Comparison of ENCODE assay signal across 25 cellular contexts in the genomic region with DNA sequence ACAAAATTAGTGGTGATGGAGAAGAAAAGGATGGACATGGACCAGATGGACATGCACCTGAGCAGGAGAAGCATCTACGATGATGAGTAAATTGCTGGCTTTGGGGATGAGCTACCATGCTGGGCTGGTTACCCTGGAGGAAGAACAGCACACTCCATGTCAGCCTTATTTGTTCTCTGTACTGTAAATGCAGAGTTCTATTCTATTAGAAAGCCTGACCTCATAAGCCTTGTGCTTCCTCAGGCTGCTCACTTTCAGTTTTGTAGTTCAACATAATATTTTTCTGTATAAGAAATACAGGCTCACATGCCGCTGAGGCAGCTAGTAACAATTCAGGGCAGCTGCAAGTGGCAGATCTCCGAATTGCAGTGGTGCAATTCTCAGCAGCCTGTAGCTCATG.
"Had no signal": no experiment of that assay in that cellular context is flagged by ENCODE, and none has a peak within 500 bp of the region (broad histone marks: within the 10 kb centered on the region; RNA-seq: fewer than 3 reads in every experiment).

No MANE protein-coding gene starts in this region.

- H3K4me2 ChIP-seq: hepatocyte had no signal

- H3K4me1 ChIP-seq: esophagus squamous epithelium, pancreas, right lobe of liver, suprapubic skin, transverse colon, upper lobe of right lung, uterus had no signal

- H3K4me3 Mint-ChIP-seq: effector memory CD8-positive, alpha-beta T cell; memory B cell; natural killer cell; stimulated activated naive B cell treated with anti-CD40 and anti-IgM and Interleukin-4, amounts not matched to agents 10 μg/mL and 1 μg/mL and 100 μg/mL, for 72 hours; stimulated activated naive CD8-positive, alpha-beta T cell treated with anti-CD3 and anti-CD28 coated beads, Interleukin-15, amount 100 ng/mL, for 72 hours had no signal

- ATAC-seq: effector memory CD8-positive, alpha-beta T cell; left lobe of liver; natural killer cell; pancreas; right lobe of liver; stimulated activated naive B cell treated with anti-CD40 and anti-IgM and Interleukin-4, amounts not matched to agents 10 μg/mL and 1 μg/mL and 100 μg/mL, for 72 hours; stimulated activated naive CD8-positive, alpha-beta T cell treated with anti-CD3 and anti-CD28 coated beads, Interleukin-15, amount 100 ng/mL, for 72 hours; upper lobe of right lung had no signal

- H3K27ac Mint-ChIP-seq: effector memory CD8-positive, alpha-beta T cell; memory B cell; natural killer cell; stimulated activated naive B cell treated with anti-CD40 and anti-IgM and Interleukin-4, amounts not matched to agents 10 μg/mL and 1 μg/mL and 100 μg/mL, for 72 hours; stimulated activated naive CD8-positive, alpha-beta T cell treated with anti-CD3 and anti-CD28 coated beads, Interleukin-15, amount 100 ng/mL, for 72 hours had no signal

- H3K4me1 Mint-ChIP-seq: memory B cell; natural killer cell; stimulated activated naive B cell treated with anti-CD40 and anti-IgM and Interleukin-4, amounts not matched to agents 10 μg/mL and 1 μg/mL and 100 μg/mL, for 72 hours; stimulated activated naive CD8-positive, alpha-beta T cell treated with anti-CD3 and anti-CD28 coated beads, Interleukin-15, amount 100 ng/mL, for 72 hours had no signal

- H3K27ac ChIP-seq: esophagus squamous epithelium, hepatocyte, pancreas, right lobe of liver, suprapubic skin, transverse colon, upper lobe of right lung, uterus had no signal

- H3K36me3 Mint-ChIP-seq: memory B cell; natural killer cell; stimulated activated naive B cell treated with anti-CD40 and anti-IgM and Interleukin-4, amounts not matched to agents 10 μg/mL and 1 μg/mL and 100 μg/mL, for 72 hours had no signal

- H3K27me3 Mint-ChIP-seq: effector memory CD8-positive, alpha-beta T cell; memory B cell; stimulated activated naive B cell treated with anti-CD40 and anti-IgM and Interleukin-4, amounts not matched to agents 10 μg/mL and 1 μg/mL and 100 μg/mL, for 72 hours; stimulated activated naive CD8-positive, alpha-beta T cell treated with anti-CD3 and anti-CD28 coated beads, Interleukin-15, amount 100 ng/mL, for 72 hours had no signal

- H3K4me3 ChIP-seq: esophagus squamous epithelium, hepatocyte, lung, pancreas, right lobe of liver, suprapubic skin, transverse colon, upper lobe of right lung, uterus had no signal

- H3K79me2 ChIP-seq: hepatocyte had no signal

- H2AFZ ChIP-seq: hepatocyte had no signal

- H3K9me3 Mint-ChIP-seq: stimulated activated naive B cell treated with anti-CD40 and anti-IgM and Interleukin-4, amounts not matched to agents 10 μg/mL and 1 μg/mL and 100 μg/mL, for 72 hours; stimulated activated naive CD8-positive, alpha-beta T cell treated with anti-CD3 and anti-CD28 coated beads, Interleukin-15, amount 100 ng/mL, for 72 hours had no signal

- H3K9me3 ChIP-seq: esophagus squamous epithelium, pancreas, right lobe of liver, suprapubic skin, transverse colon, upper lobe of right lung, uterus had no signal

- FAIRE-seq: endometrium, kidney, pancreas, small intestine had no signal

- H3K36me3 ChIP-seq: esophagus squamous epithelium, pancreas, right lobe of liver, suprapubic skin, transverse colon, upper lobe of right lung, uterus had no signal

- H3K27me3 ChIP-seq: esophagus squamous epithelium, hepatocyte, pancreas, right lobe of liver, suprapubic skin, transverse colon, upper lobe of right lung, uterus had no signal

- DNase-seq: cortex of kidney; effector memory CD8-positive, alpha-beta T cell; erythroblast; esophagus squamous epithelium; foreskin melanocyte; head of caudate nucleus; kidney; natural killer cell; occipital lobe; pancreas; right lobe of liver; small intestine; stimulated activated CD4-positive, alpha-beta T cell treated with anti-CD3 and anti-CD28 coated beads, Interleukin-15, amount 100 ng/mL, for 24 hours; stimulated activated CD4-positive, alpha-beta T cell treated with anti-CD3 and anti-CD28 coated beads, Interleukin-2, amount 100 ng/mL, for 48 hours; stimulated activated naive B cell treated with anti-CD40 and anti-IgM and Interleukin-4, amounts not matched to agents 10 μg/mL and 1 μg/mL and 100 μg/mL, for 72 hours; stimulated activated naive CD8-positive, alpha-beta T cell treated with anti-CD3 and anti-CD28 coated beads, Interleukin-15, amount 100 ng/mL, for 72 hours; transverse colon; upper lobe of right lung; uterus had no signal
